In the genomic region with DNA sequence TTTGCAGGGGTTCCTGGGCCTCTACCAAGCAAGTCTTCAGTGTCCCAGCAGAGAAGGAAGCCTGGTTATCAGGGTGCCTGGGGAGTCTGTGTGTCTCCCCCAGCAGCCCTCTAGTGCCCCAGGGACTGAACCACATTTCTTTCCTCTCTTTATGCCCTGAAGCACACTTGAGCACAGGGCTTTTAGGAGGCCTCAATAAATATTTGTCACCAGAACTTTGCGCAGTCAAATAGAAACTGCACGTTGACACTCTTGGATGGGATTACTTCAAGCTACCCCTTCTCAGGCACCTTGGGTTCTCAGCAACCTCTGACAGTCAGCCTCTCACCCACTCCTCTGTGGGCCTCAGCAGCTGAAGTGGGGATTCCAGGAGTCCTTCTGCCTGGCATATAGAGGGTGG, we compare ENCODE assay signal across 13 cellular contexts.
DNase-seq lines count a peak whose midpoint lies in the region; ATAC-seq and TF ChIP-seq lines count a peak whose summit lies in the region.
"Had no signal": no experiment of that assay in that cellular context is flagged by ENCODE, and none has a peak within 500 bp of the region (broad histone marks: within the 10 kb centered on the region; RNA-seq: fewer than 3 reads in every experiment).

No MANE protein-coding gene starts in this region.

- H3K27me3 ChIP-seq in right lobe of liver (no peaks in the 10 kb centered on the region), breast epithelium (no peaks in the 10 kb centered on the region)

- peaks cover 4% of the 10 kb centered on the region for H3K27me3 Mint-ChIP-seq in activated T-helper 17 cell treated with anti-CD3 and anti-CD28 coated beads, Interleukin-2, amount 50 U/mL, for 72 hours

- DNase-seq in GM10266 (ENCODE audit: extremely low spot score) (peak; percentile 49), T-helper 9 cell (no peak), NCI-H1436 treated with DMSO at 0.1 percent for 48 hours (lab: John Stamatoyannopoulos, UW) (no peak), right lobe of liver (no peak), breast epithelium (ENCODE audit: low spot score in 2 of 2) (no peak)
- DNase-seq: MV-4-11; NCI-H510A treated with DMSO at 0.1 percent for 48 hours; stimulated activated CD4-positive, alpha-beta T cell treated with anti-CD3 and anti-CD28 coated beads, Interleukin-2, amount 100 ng/mL, for 24 hours; stimulated activated naive CD4-positive, alpha-beta T cell had no signal

- H3K9me3 ChIP-seq in right lobe of liver (no peaks in the 10 kb centered on the region), breast epithelium (no peaks in the 10 kb centered on the region)

- H3K9me3 Mint-ChIP-seq in activated T-helper 17 cell treated with anti-CD3 and anti-CD28 coated beads, Interleukin-2, amount 50 U/mL, for 72 hours: peaks cover 4% of the 10 kb centered on the region

- H3K4me3 ChIP-seq in right lobe of liver (no peak overlapping the region), breast epithelium (no peak overlapping the region)

- WGBS in right lobe of liver (ENCODE audit: insufficient coverage, low coverage, low lambda C conversion rate, missing lambda C conversion rate): no CpG with 5 or more reads among the region's 2 CpGs

- H3K36me3 Mint-ChIP-seq in activated T-helper 17 cell treated with anti-CD3 and anti-CD28 coated beads, Interleukin-2, amount 50 U/mL, for 72 hours (ENCODE audit: low read depth): no peaks in the 10 kb centered on the region

- no peak overlapping the region for H3K4me3 Mint-ChIP-seq in activated T-helper 17 cell treated with anti-CD3 and anti-CD28 coated beads, Interleukin-2, amount 50 U/mL, for 72 hours
- H3K4me3 Mint-ChIP-seq: dendritic cell treated with granulocyte-macrophage colony-stimulating factor and Interleukin-4, amounts not matched to agents 40 ng/mL and 50 ng/mL, for 4 days had no signal

- H3K36me3 ChIP-seq in right lobe of liver: no peaks in the 10 kb centered on the region
- H3K36me3 ChIP-seq in breast epithelium: no peaks in the 10 kb centered on the region

- TF ChIP-seq POLR2A in right lobe of liver (IDR thresholded peaks at IDR 0.05): no peak
- no peak for TF ChIP-seq POLR2A in breast epithelium (IDR thresholded peaks at IDR 0.05)

- no peak for TF ChIP-seq CTCF in GM10266 (IDR thresholded peaks at IDR 0.05; ENCODE audit: control insufficient read depth, insufficient read depth, low read depth, missing control alignments)
- TF ChIP-seq CTCF in right lobe of liver (IDR thresholded peaks at IDR 0.05): no peak
- no peak for TF ChIP-seq CTCF in breast epithelium (IDR thresholded peaks at IDR 0.05)

- intact Hi-C loops in right lobe of liver (cut with DNase I) (no loop called here), breast epithelium (cut with DNase I; ENCODE audit: low total_unique reads) (no loop called here)

- H3K4me1 Mint-ChIP-seq in activated T-helper 17 cell treated with anti-CD3 and anti-CD28 coated beads, Interleukin-2, amount 50 U/mL, for 72 hours: no peaks in the 10 kb centered on the region

- H3K4me1 ChIP-seq in right lobe of liver (peaks cover 0 to 8% (median 2%) of the 10 kb centered on the region in 4 donors), breast epithelium (no peaks in the 10 kb centered on the region)

- ATAC-seq in GM18870 (IDR thresholded peaks at IDR 0.05; ENCODE audit: unreplicated experiment): peak; percentile 80
- peak; percentile 86 for ATAC-seq in HG02610 (IDR thresholded peaks at IDR 0.05; ENCODE audit: unreplicated experiment)
- ATAC-seq in activated T-helper 17 cell treated with anti-CD3 and anti-CD28 coated beads, Interleukin-2, amount 50 U/mL, for 72 hours (replicated peaks): peak; percentile 82
- ATAC-seq in right lobe of liver: no peak

- no peak overlapping the region for H3K27ac ChIP-seq in right lobe of liver
- H3K27ac ChIP-seq in breast epithelium: peak overlapping the region in 1 of 2 donors; percentile 17

- H3K27ac Mint-ChIP-seq in activated T-helper 17 cell treated with anti-CD3 and anti-CD28 coated beads, Interleukin-2, amount 50 U/mL, for 72 hours: peak overlapping the region; percentile 61
- H3K27ac Mint-ChIP-seq: dendritic cell treated with granulocyte-macrophage colony-stimulating factor and Interleukin-4, amounts not matched to agents 40 ng/mL and 50 ng/mL, for 4 days had no signal

Comparison
In these comparisons a context has a peak if more than half of its experiments do, and no peak if none do; other contexts are left out.
1. ATAC-seq: peak in GM18870 (single experiment), HG02610 (single experiment) and activated T-helper 17 cell treated with anti-CD3 and anti-CD28 coated beads, Interleukin-2, amount 50 U/mL, for 72 hours (single experiment); none in right lobe of liver (0 of 4).